In genomic region chr3:179148446-179149238, GRCh38 we compare ENCODE assay signal across 2 cellular contexts.
TF ChIP-seq lines count a peak whose summit lies in the region.

No MANE protein-coding gene starts in this region.

TF ChIP-seq in GM23338, 12 proteins besides CTCF, POLR2A, EP300 and RAD21 (continued from another document):
- TF ChIP-seq REST (IDR thresholded peaks at IDR 0.05; ENCODE audit: unreplicated experiment) (no peak), EZH2 (IDR thresholded peaks at IDR 0.05; ENCODE audit: low read depth, unreplicated experiment) (no peak), JUNB (IDR thresholded peaks at IDR 0.05; ENCODE audit: unreplicated experiment) (no peak)
- TF ChIP-seq, protein P1, sequence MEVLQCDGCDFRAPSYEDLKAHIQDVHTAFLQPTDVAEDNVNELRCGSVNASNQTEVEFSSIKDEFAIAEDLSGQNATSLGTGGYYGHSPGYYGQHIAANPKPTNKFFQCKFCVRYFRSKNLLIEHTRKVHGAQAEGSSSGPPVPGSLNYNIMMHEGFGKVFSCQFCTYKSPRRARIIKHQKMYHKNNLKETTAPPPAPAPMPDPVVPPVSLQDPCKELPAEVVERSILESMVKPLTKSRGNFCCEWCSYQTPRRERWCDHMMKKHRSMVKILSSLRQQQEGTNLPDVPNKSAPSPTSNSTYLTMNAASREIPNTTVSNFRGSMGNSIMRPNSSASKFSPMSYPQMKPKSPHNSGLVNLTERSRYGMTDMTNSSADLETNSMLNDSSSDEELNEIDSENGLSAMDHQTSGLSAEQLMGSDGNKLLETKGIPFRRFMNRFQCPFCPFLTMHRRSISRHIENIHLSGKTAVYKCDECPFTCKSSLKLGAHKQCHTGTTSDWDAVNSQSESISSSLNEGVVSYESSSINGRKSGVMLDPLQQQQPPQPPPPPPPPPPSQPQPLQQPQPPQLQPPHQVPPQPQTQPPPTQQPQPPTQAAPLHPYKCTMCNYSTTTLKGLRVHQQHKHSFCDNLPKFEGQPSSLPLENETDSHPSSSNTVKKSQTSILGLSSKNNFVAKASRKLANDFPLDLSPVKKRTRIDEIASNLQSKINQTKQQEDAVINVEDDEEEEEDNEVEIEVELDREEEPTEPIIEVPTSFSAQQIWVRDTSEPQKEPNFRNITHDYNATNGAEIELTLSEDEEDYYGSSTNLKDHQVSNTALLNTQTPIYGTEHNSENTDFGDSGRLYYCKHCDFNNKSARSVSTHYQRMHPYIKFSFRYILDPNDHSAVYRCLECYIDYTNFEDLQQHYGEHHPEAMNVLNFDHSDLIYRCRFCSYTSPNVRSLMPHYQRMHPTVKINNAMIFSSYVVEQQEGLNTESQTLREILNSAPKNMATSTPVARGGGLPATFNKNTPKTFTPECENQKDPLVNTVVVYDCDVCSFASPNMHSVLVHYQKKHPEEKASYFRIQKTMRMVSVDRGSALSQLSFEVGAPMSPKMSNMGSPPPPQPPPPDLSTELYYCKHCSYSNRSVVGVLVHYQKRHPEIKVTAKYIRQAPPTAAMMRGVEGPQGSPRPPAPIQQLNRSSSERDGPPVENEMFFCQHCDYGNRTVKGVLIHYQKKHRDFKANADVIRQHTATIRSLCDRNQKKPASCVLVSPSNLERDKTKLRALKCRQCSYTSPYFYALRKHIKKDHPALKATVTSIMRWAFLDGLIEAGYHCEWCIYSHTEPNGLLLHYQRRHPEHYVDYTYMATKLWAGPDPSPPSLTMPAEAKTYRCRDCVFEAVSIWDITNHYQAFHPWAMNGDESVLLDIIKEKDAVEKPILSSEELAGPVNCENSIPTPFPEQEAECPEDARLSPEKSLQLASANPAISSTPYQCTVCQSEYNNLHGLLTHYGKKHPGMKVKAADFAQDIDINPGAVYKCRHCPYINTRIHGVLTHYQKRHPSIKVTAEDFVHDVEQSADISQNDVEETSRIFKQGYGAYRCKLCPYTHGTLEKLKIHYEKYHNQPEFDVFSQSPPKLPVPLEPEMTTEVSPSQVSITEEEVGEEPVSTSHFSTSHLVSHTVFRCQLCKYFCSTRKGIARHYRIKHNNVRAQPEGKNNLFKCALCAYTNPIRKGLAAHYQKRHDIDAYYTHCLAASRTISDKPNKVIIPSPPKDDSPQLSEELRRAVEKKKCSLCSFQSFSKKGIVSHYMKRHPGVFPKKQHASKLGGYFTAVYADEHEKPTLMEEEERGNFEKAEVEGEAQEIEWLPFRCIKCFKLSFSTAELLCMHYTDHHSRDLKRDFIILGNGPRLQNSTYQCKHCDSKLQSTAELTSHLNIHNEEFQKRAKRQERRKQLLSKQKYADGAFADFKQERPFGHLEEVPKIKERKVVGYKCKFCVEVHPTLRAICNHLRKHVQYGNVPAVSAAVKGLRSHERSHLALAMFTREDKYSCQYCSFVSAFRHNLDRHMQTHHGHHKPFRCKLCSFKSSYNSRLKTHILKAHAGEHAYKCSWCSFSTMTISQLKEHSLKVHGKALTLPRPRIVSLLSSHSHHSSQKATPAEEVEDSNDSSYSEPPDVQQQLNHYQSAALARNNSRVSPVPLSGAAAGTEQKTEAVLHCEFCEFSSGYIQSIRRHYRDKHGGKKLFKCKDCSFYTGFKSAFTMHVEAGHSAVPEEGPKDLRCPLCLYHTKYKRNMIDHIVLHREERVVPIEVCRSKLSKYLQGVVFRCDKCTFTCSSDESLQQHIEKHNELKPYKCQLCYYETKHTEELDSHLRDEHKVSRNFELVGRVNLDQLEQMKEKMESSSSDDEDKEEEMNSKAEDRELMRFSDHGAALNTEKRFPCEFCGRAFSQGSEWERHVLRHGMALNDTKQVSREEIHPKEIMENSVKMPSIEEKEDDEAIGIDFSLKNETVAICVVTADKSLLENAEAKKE (CRISPR knock-in tag; IDR thresholded peaks at IDR 0.05): no peak

TF ChIP-seq in K562, 482 proteins besides CTCF, POLR2A, EP300 and RAD21 (continues in another document):
- TF ChIP-seq, protein P2, sequence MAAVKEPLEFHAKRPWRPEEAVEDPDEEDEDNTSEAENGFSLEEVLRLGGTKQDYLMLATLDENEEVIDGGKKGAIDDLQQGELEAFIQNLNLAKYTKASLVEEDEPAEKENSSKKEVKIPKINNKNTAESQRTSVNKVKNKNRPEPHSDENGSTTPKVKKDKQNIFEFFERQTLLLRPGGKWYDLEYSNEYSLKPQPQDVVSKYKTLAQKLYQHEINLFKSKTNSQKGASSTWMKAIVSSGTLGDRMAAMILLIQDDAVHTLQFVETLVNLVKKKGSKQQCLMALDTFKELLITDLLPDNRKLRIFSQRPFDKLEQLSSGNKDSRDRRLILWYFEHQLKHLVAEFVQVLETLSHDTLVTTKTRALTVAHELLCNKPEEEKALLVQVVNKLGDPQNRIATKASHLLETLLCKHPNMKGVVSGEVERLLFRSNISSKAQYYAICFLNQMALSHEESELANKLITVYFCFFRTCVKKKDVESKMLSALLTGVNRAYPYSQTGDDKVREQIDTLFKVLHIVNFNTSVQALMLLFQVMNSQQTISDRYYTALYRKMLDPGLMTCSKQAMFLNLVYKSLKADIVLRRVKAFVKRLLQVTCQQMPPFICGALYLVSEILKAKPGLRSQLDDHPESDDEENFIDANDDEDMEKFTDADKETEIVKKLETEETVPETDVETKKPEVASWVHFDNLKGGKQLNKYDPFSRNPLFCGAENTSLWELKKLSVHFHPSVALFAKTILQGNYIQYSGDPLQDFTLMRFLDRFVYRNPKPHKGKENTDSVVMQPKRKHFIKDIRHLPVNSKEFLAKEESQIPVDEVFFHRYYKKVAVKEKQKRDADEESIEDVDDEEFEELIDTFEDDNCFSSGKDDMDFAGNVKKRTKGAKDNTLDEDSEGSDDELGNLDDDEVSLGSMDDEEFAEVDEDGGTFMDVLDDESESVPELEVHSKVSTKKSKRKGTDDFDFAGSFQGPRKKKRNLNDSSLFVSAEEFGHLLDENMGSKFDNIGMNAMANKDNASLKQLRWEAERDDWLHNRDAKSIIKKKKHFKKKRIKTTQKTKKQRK (IDR thresholded peaks at IDR 0.05; ENCODE audit: borderline replicate concordance, low read depth, low read length): no peak
- TF ChIP-seq, protein P3, sequence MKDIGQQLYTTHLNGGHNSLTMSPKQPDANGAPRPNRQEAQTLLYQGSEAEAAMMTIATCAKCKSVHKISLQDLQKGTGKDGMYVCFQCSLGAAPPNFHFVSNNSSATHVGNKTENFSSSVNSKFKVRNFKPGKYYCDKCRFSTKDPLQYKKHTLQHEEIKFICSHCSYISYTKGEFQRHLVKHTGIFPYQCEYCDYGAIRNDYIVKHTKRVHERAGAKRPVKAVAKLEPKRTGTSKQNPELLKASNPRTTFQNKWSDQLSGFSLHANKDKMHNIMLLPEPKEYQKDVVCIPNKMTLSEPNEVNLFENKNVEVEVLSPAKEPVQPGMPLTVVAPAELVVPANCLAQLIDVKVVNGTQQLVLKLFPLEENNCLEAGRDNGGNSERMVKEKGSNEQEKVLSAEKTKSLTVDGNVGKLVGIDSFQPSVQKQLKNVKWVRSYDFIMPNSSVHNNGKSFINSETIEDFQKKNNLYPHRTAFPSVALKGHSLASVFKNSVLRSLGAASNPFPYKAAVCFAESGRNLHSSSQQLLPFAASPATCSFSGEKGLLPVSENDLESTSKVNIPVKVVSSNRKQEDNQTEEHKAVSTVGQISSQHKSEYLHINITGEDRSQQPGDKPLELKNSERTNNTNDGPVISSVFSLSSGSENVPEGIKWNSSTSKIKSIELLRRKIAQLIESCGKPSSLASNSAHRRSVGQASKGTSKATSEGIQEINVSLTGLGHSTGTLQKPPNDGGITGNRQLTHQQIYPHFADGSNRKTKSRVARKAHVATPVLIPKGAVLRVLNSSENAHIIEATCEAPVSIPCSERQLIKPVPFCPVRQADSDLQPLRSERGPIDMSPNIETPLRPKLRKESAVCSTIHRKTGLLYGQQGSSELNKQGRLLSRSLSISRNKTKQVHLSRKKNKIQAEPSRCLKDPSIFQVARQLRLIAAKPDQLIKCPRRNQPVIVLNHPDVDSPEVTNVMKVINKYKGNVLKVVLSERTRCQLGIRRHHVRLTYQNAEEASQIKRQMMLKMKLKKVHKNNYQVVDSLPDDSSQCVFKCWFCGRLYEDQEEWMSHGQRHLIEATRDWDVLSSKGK (CRISPR knock-in tag; IDR thresholded peaks at IDR 0.05): no peak
- TF ChIP-seq ATF6 (CRISPR knock-in tag; IDR thresholded peaks at IDR 0.05) (no peak), PRDM10 (IDR thresholded peaks at IDR 0.05; ENCODE audit: partially characterized antibody) (no peak), ZFP36 (IDR thresholded peaks at IDR 0.05; ENCODE audit: low read depth, low read length, partially characterized antibody) (peak; percentile 32), ZNF589 (CRISPR knock-in tag; IDR thresholded peaks at IDR 0.05; ENCODE audit: low read depth) (0 out of 2 replicates have a peak, but pooled peaks have one; percentile 3), HDAC1 (IDR thresholded peaks at IDR 0.05) (peak in 1 of 2 experiments; percentile 55; a peak in 2 of 4 replicates), MIER1 (IDR thresholded peaks at IDR 0.05; ENCODE audit: low read depth) (no peak), NFXL1 (CRISPR knock-in tag; IDR thresholded peaks at IDR 0.05) (no peak), JUND (IDR thresholded peaks at IDR 0.05; ENCODE audit: borderline replicate concordance, low read depth, low read length) (no peak), JUND (tag; IDR thresholded peaks at IDR 0.05; ENCODE audit: borderline replicate concordance, low read depth, low read length) (no peak), NFE2 (IDR thresholded peaks at IDR 0.05; ENCODE audit: low read depth) (no peak), REST (CRISPR knock-in tag; IDR thresholded peaks at IDR 0.05; ENCODE audit: low read depth) (no peak), ZNF12 (CRISPR knock-in tag; IDR thresholded peaks at IDR 0.05) (no peak), CBFB (CRISPR knock-in tag; IDR thresholded peaks at IDR 0.05) (no peak), KAT7 (CRISPR knock-in tag; IDR thresholded peaks at IDR 0.05; ENCODE audit: borderline replicate concordance) (peak; percentile 79; the same call in 1 of the 2 replicates), CCNT2 (IDR thresholded peaks at IDR 0.05; ENCODE audit: borderline replicate concordance, extremely low read depth, insufficient read length, low read depth, low read length) (peak; percentile 24), SNIP1 (IDR thresholded peaks at IDR 0.05; ENCODE audit: low read depth) (peak; percentile 25; the same call in 1 of the 2 replicates), KDM2B (CRISPR knock-in tag; IDR thresholded peaks at IDR 0.05) (no peak), ZSCAN29 (IDR thresholded peaks at IDR 0.05) (no peak), SIN3B (IDR thresholded peaks at IDR 0.05; ENCODE audit: low read depth) (peak; percentile 48; the same call in 1 of the 2 replicates), U2AF1 (optimal IDR thresholded peaks at IDR 0.05; ENCODE audit: low read depth, low read length) (no peak), ZNF766 (CRISPR knock-in tag; conservative IDR thresholded peaks at IDR 0.05) (peak; percentile 41; the same call in 1 of the 2 replicates)
